10 cellular contexts compared by ENCODE assay signal in genomic region chr4:26322349-26322748, GRCh38. TPM values are rescaled to one million over a fixed set of nuclear protein-coding genes. Genes with fewer than 3 reads are reported as not detected.
DNase-seq lines count a peak whose midpoint lies in the region; ATAC-seq, FAIRE-seq and TF ChIP-seq lines count a peak whose summit lies in the region.
"Had no signal": no experiment of that assay in that cellular context is flagged by ENCODE, and none has a peak within 500 bp of the region (broad histone marks: within the 10 kb centered on the region; RNA-seq: fewer than 3 reads in every experiment).

No MANE protein-coding gene starts in this region.

- H4K20me1 ChIP-seq in astrocyte (ENCODE audit: insufficient read depth, low read length), result peaks cover 42% of the 10 kb centered on the region

- peak overlapping the region; percentile 96 for H3K4me3 Mint-ChIP-seq in stimulated activated naive CD8-positive, alpha-beta T cell treated with anti-CD3 and anti-CD28 coated beads, Interleukin-15, Interleukin-2, amounts not matched to agents 100 ng/mL and 50 ng/mL, for 24 hours
- H3K4me3 Mint-ChIP-seq in astrocyte (ENCODE audit: unreplicated experiment), result peak overlapping the region; percentile 96

- no peak for ATAC-seq in stimulated activated naive CD8-positive, alpha-beta T cell treated with anti-CD3 and anti-CD28 coated beads, Interleukin-15, Interleukin-2, amounts not matched to agents 100 U/mL and 50 U/mL, for 24 hours

- H3K9me3 ChIP-seq in astrocyte (ENCODE audit: insufficient read depth, low read depth, low read length) (no peaks in the 10 kb centered on the region), mesenchymal stem cell (ENCODE audit: control insufficient read depth, low read length) (no peaks in the 10 kb centered on the region)

- H2BK15ac ChIP-seq in mesenchymal stem cell (ENCODE audit: low read depth, poor library complexity, severe bottlenecking), result no peak overlapping the region

- TF ChIP-seq CTCF in astrocyte (IDR thresholded peaks at IDR 0.05; ENCODE audit: insufficient read depth, low read depth, low read length), result no peak

- peaks cover 55% of the 10 kb centered on the region for H3K4me1 Mint-ChIP-seq in stimulated activated naive CD8-positive, alpha-beta T cell treated with anti-CD3 and anti-CD28 coated beads, Interleukin-15, Interleukin-2, amounts not matched to agents 100 ng/mL and 50 ng/mL, for 24 hours (ENCODE audit: low read depth)
- H3K4me1 Mint-ChIP-seq in astrocyte (ENCODE audit: low read depth, unreplicated experiment), result peaks cover 32% of the 10 kb centered on the region

- peaks cover 58% of the 10 kb centered on the region for H3K79me2 ChIP-seq in astrocyte (ENCODE audit: insufficient read depth, low read length)

- no peaks in the 10 kb centered on the region for H3K27me3 ChIP-seq in astrocyte (ENCODE audit: insufficient read depth, low read length)
- H3K27me3 ChIP-seq in mesenchymal stem cell (ENCODE audit: control insufficient read depth in 1 of 2, insufficient read depth in 1 of 2, low read length in 2 of 2), result no peaks in the 10 kb centered on the region

- no peak overlapping the region for H2BK5ac ChIP-seq in mesenchymal stem cell (ENCODE audit: low read depth, low read length, poor library complexity, severe bottlenecking)

- H3K4ac ChIP-seq in mesenchymal stem cell (ENCODE audit: low read depth in 1 of 2, low read length in 2 of 2), result no peak overlapping the region

- no peak overlapping the region for H2AFZ ChIP-seq in astrocyte (ENCODE audit: low read depth, low read length)
- H2AFZ ChIP-seq in mesenchymal stem cell (ENCODE audit: low read depth, low read length), result no peak overlapping the region

- H3K23ac ChIP-seq in mesenchymal stem cell (ENCODE audit: low read length in 2 of 2), result no peak overlapping the region

- peaks cover 22% of the 10 kb centered on the region for H3K36me3 Mint-ChIP-seq in stimulated activated naive CD8-positive, alpha-beta T cell treated with anti-CD3 and anti-CD28 coated beads, Interleukin-15, Interleukin-2, amounts not matched to agents 100 ng/mL and 50 ng/mL, for 24 hours (ENCODE audit: low read depth)
- peaks cover 2% of the 10 kb centered on the region for H3K36me3 Mint-ChIP-seq in astrocyte (ENCODE audit: low read depth, unreplicated experiment)

- peak overlapping the region; percentile 98 for H3K27ac ChIP-seq in astrocyte (ENCODE audit: low read depth, low read length)
- no peak overlapping the region for H3K27ac ChIP-seq in mesenchymal stem cell (ENCODE audit: low read length, poor library complexity, severe bottlenecking)

- no peak overlapping the region for H2AK5ac ChIP-seq in mesenchymal stem cell (ENCODE audit: low read length, severe bottlenecking)

- peak overlapping the region; percentile 96 for H3K27ac Mint-ChIP-seq in stimulated activated naive CD8-positive, alpha-beta T cell treated with anti-CD3 and anti-CD28 coated beads, Interleukin-15, Interleukin-2, amounts not matched to agents 100 ng/mL and 50 ng/mL, for 24 hours
- peak overlapping the region; percentile 91 for H3K27ac Mint-ChIP-seq in astrocyte (ENCODE audit: unreplicated experiment)

- no peak overlapping the region for H2BK12ac ChIP-seq in mesenchymal stem cell (ENCODE audit: low read length in 2 of 2)

- no peak overlapping the region for H3K18ac ChIP-seq in mesenchymal stem cell (ENCODE audit: low read depth in 1 of 2, low read length in 2 of 2)

- H3K4me3 ChIP-seq in astrocyte (ENCODE audit: insufficient read depth, low read depth, low read length), result peak overlapping the region; percentile 88
- peak overlapping the region in 1 of 2 experiments; percentile 96 for H3K4me3 ChIP-seq in mesenchymal stem cell (ENCODE audit: insufficient read depth in 1 of 2, low read depth in 1 of 2, low read length in 2 of 2)

- no peak overlapping the region for H2BK120ac ChIP-seq in mesenchymal stem cell (ENCODE audit: low read depth, low read length)

- no peak overlapping the region for H4K8ac ChIP-seq in mesenchymal stem cell (ENCODE audit: low read length)

- peaks cover 8% of the 10 kb centered on the region for H3K9me3 Mint-ChIP-seq in stimulated activated naive CD8-positive, alpha-beta T cell treated with anti-CD3 and anti-CD28 coated beads, Interleukin-15, Interleukin-2, amounts not matched to agents 100 ng/mL and 50 ng/mL, for 24 hours
- peaks cover 6% of the 10 kb centered on the region for H3K9me3 Mint-ChIP-seq in astrocyte (ENCODE audit: unreplicated experiment)

- H3K36me3 ChIP-seq in astrocyte (ENCODE audit: insufficient read depth, low read length), result no peaks in the 10 kb centered on the region
- peaks cover 0 to 4% of the 10 kb centered on the region in 2 experiments for H3K36me3 ChIP-seq in mesenchymal stem cell (ENCODE audit: control insufficient read depth in 1 of 2, insufficient read depth in 2 of 2, low read depth in 1 of 2, low read length in 2 of 2)

- H3K4me1 ChIP-seq in astrocyte (ENCODE audit: insufficient read depth, low read length) (peaks cover 52% of the 10 kb centered on the region), mesenchymal stem cell (ENCODE audit: control insufficient read depth, insufficient read depth, low read depth, low read length) (peaks cover 6% of the 10 kb centered on the region)

- no peak for FAIRE-seq in astrocyte (lab: Jason Lieb, UNC)
- FAIRE-seq: colon had no signal

- peak overlapping the region; percentile 96 for H3K4me2 ChIP-seq in astrocyte (ENCODE audit: low read length)
- peak overlapping the region; percentile 92 for H3K4me2 ChIP-seq in mesenchymal stem cell (ENCODE audit: low read length, poor library complexity, severe bottlenecking)

- no peak overlapping the region for H3K14ac ChIP-seq in mesenchymal stem cell (ENCODE audit: low read length in 2 of 2)

- H3K79me1 ChIP-seq in mesenchymal stem cell (replicated peaks; ENCODE audit: low read length, poor library complexity, severe bottlenecking), result peaks cover 6% of the 10 kb centered on the region

- H3K27me3 Mint-ChIP-seq in stimulated activated naive CD8-positive, alpha-beta T cell treated with anti-CD3 and anti-CD28 coated beads, Interleukin-15, Interleukin-2, amounts not matched to agents 100 ng/mL and 50 ng/mL, for 24 hours, result no peaks in the 10 kb centered on the region
- no peaks in the 10 kb centered on the region for H3K27me3 Mint-ChIP-seq in astrocyte (ENCODE audit: low read depth, unreplicated experiment)

- no peak for DNase-seq in stimulated activated naive CD8-positive, alpha-beta T cell treated with anti-CD3 and anti-CD28 coated beads, Interleukin-15, Interleukin-2, amounts not matched to agents 100 U/mL and 50 U/mL, for 24 hours
- no peak for DNase-seq in astrocyte (ENCODE audit: low read depth)
- peak; percentile 42 for DNase-seq in mesenchymal stem cell
- no peak for DNase-seq in HCEC 1CT
- no peak for DNase-seq in SKM-1 treated with dmso at 0.1 percent for 144 hours (lab: John Stamatoyannopoulos, UW; ENCODE audit: unreplicated experiment)
- no peak for DNase-seq in GF-D8 (lab: John Stamatoyannopoulos, UW)
- DNase-seq in NAMALWA (ENCODE audit: low spot score), result no peak
- DNase-seq: NCI-H2029 treated with DMSO at 0.1 percent for 48 hours had no signal

- H4K91ac ChIP-seq in mesenchymal stem cell (ENCODE audit: low read length), result no peak overlapping the region

- 8% methylated on average over 3 of the region's 7 CpGs for WGBS in mesenchymal stem cell

- H3K9ac ChIP-seq in astrocyte (ENCODE audit: low read length), result peak overlapping the region; percentile 96
- peak overlapping the region; percentile 100 for H3K9ac ChIP-seq in mesenchymal stem cell (ENCODE audit: low read length)

RNA-seq across cellular contexts. Expression of gene RBPJ, which starts 1.5 kb away (rescaled TPM):
- 96.3 and 96.7 TPM in 2 replicates for total RNA-seq in astrocyte
- 55.7 TPM for polyA plus RNA-seq in mesenchymal stem cell (2013, experiment 1 of 2)
- polyA plus RNA-seq in mesenchymal stem cell (2013, experiment 2 of 2), result 54.9 TPM
